ENCODE assay signal across 16 cellular contexts in the genomic region with DNA sequence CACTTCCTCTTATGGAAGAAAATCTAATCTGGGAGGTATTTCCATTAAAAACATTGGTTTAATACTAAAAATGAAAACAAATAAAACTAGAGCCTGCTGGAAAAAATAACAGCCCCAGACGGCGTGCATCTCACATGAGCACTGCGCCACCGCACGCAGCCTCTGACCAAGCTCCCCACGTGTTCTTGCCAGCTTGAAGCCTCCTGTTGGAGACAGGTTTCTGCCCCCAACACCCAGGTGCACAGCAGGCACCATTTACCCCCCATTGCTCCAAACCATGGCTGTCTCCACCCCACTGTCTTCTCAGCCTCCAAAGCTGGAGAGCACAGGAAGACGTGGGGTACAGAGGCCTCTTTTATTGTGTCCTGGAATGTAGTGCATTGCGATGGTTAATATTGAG. TPM values are rescaled to one million over a fixed set of nuclear protein-coding genes. Genes with fewer than 3 reads are reported as not detected.
DNase-seq lines count a peak whose midpoint lies in the region; ATAC-seq and TF ChIP-seq lines count a peak whose summit lies in the region.
"Had no signal": no experiment of that assay in that cellular context is flagged by ENCODE, and none has a peak within 500 bp of the region (broad histone marks: within the 10 kb centered on the region; RNA-seq: fewer than 3 reads in every experiment).

No MANE protein-coding gene starts in this region.

- H3K27me3 Mint-ChIP-seq in endodermal cell (ENCODE audit: insufficient read depth) = no peaks in the 10 kb centered on the region

- no peak overlapping the region for H3K9ac ChIP-seq in endodermal cell (ENCODE audit: extremely low read depth, low read length, poor library complexity, severe bottlenecking)

- H3K36me3 ChIP-seq in BE2C (no peaks in the 10 kb centered on the region), endodermal cell (ENCODE audit: control insufficient read depth, insufficient read depth, low read length) (no peaks in the 10 kb centered on the region)

- no peak for ATAC-seq in GM18858 (IDR thresholded peaks at IDR 0.05; ENCODE audit: unreplicated experiment)
- ATAC-seq: K562 had no signal

- no peaks in the 10 kb centered on the region for H3K36me3 Mint-ChIP-seq in endodermal cell (ENCODE audit: low read depth)

- intact Hi-C loops in posterior vena cava (cut with DNase I) = no loop called here

- no peak for TF ChIP-seq CTCF in BE2C (IDR thresholded peaks at IDR 0.05; ENCODE audit: low read depth, low read length)
- no peak for TF ChIP-seq CTCF in endodermal cell (conservative IDR thresholded peaks at IDR 0.05)

- no peak overlapping the region for H3K27ac Mint-ChIP-seq in endodermal cell

- H3K4me3 ChIP-seq in BE2C (ENCODE audit: low read depth, low read length) (no peak overlapping the region), endodermal cell (ENCODE audit: low read length) (no peak overlapping the region)
- H3K4me3 ChIP-seq: K562 had no signal

- no peaks in the 10 kb centered on the region for H3K27me3 ChIP-seq in BE2C
- H3K27me3 ChIP-seq in endodermal cell (ENCODE audit: control insufficient read depth, insufficient read depth, low read length, poor library complexity, severe bottlenecking) = no peaks in the 10 kb centered on the region

- H3K4me1 Mint-ChIP-seq in endodermal cell = peaks cover 7% of the 10 kb centered on the region

- no peaks in the 10 kb centered on the region for H3K9me3 Mint-ChIP-seq in endodermal cell

- peak; percentile 45 for DNase-seq in NOMO-1 treated with DMSO at 0.1 percent for 48 hours (lab: John Stamatoyannopoulos, UW; ENCODE audit: unreplicated experiment)
- no peak for DNase-seq in NOMO-1 treated with dmso at 0.1 percent for 144 hours (lab: John Stamatoyannopoulos, UW; ENCODE audit: unreplicated experiment)
- peak; percentile 2 for DNase-seq in BE2C
- DNase-seq in endodermal cell = peak; percentile 21
- peak; percentile 28 for DNase-seq in posterior vena cava (ENCODE audit: low spot score)
- DNase-seq in HK-2 (ENCODE audit: unreplicated experiment) = no peak
- no peak for DNase-seq in HUDEP-2 (lab: John Stamatoyannopoulos, UW; ENCODE audit: unreplicated experiment in 76 of 76)
- DNase-seq: COR-L47, DMS153, NCI-H345, NCI-H526 treated with DMSO at 0.1 percent for 48 hours had no signal

- no peaks in the 10 kb centered on the region for H3K4me1 ChIP-seq in BE2C
- no peaks in the 10 kb centered on the region for H3K4me1 ChIP-seq in endodermal cell (ENCODE audit: control insufficient read depth, insufficient read depth, low read length)

- no peak overlapping the region for H3K27ac ChIP-seq in endodermal cell (ENCODE audit: low read depth, low read length)
- H3K27ac ChIP-seq: 22Rv1, RWPE1 had no signal

- H3K9me3 ChIP-seq in BE2C (no peaks in the 10 kb centered on the region), endodermal cell (ENCODE audit: control insufficient read depth, low read length) (no peaks in the 10 kb centered on the region)

- no peak overlapping the region for H3K4me3 Mint-ChIP-seq in endodermal cell

- 91 to 93% methylated on average over 7 to 8 of the region's 8 CpGs for WGBS in endodermal cell (ENCODE audit: insufficient coverage in 1 of 2, insufficient read length in 1 of 2), 2 experiments

RNA-seq across cellular contexts. Expression of a gene that starts 10.7 kb away (rescaled TPM):
- 2.0 TPM for polyA plus RNA-seq in BE2C (2012; ENCODE audit: insufficient read depth, insufficient read length, low read depth)
- total RNA-seq in endodermal cell (10 to 100 TPM; 65.3 to 76.6 TPM), posterior vena cava (100 to 1,000 TPM in 1 of 2 donors, 10 to 100 TPM in 1; 71.1 to 196 TPM)
- polyA plus RNA-seq in endodermal cell (2013, experiment 1 of 2) = 47.5 TPM
- 53.7 TPM for polyA plus RNA-seq in endodermal cell (2013, experiment 2 of 2)
- total RNA-seq: SK-MEL-5 had no signal

Comparison
In these comparisons a context has a peak if more than half of its experiments do, and no peak if none do; other contexts are left out.
1. DNase-seq: peak in NOMO-1 treated with DMSO at 0.1 percent for 48 hours (single experiment), BE2C (single experiment), endodermal cell (single experiment) and posterior vena cava (single experiment); none in NOMO-1 treated with dmso at 0.1 percent for 144 hours (single experiment), HK-2 (single experiment) and HUDEP-2 (0 of 76).